Comparison of ENCODE assay signal across 9 cellular contexts in the genomic region with DNA sequence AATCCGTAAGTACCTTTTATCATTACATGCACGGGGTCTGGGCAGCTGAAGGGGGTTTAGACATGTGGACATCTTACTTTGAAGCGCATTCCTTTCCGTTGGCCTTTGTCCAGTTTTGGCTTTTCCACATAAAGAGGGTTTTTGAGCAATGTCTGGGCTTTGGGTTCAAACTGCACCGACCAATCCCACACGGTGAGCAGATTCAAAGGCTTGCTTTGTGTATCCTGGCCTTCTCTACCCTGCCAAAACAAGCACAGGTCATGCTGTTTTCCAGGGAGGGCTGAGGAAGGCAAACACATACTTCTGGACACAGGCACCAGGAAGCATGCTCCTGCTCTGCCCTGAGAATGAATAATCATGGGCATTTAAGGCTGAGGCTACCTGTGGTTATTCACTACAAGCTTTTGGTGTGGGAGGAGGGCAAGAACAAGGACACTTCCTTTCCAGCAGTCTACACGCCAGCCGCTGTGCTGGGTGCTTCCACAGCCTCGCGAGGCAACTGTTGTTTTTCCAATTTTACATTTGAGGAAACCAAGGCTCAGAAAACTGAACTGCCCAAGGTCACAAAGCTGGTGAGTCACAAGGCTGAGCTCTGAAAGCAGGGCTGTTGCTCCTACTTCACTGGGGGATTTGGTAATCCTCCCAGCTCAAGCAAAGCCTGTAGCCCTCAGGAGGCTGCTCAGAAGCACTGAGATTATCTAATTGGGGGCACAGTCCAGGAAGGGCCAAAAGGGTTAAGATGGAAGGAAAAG. TPM values are rescaled to one million over a fixed set of nuclear protein-coding genes. Genes with fewer than 3 reads are reported as not detected.
A peak's percentile ranks its signal among the peaks of the same experiment; 100 is the strongest.
DNase-seq lines count a peak whose midpoint lies in the region; ATAC-seq, FAIRE-seq and TF ChIP-seq lines count a peak whose summit lies in the region.
"Had no signal": no experiment of that assay in that cellular context is flagged by ENCODE, and none has a peak within 500 bp of the region (broad histone marks: within the 10 kb centered on the region; RNA-seq: fewer than 3 reads in every experiment).

No MANE protein-coding gene starts in this region.

- H3K9me3 ChIP-seq in body of pancreas: no peaks in the 10 kb centered on the region
- H3K9me3 ChIP-seq in tibial artery: no peaks in the 10 kb centered on the region
- H3K9me3 ChIP-seq in small intestine (ENCODE audit: control insufficient read depth, low read depth): no peaks in the 10 kb centered on the region

- H3K27me3 ChIP-seq in body of pancreas (no peaks in the 10 kb centered on the region), layer of hippocampus (ENCODE audit: control insufficient read depth, insufficient read depth, low read length) (no peaks in the 10 kb centered on the region), tibial artery (no peaks in the 10 kb centered on the region), small intestine (ENCODE audit: control insufficient read depth in 2 of 2, insufficient read depth in 2 of 2, low read length in 2 of 2) (no peaks in the 10 kb centered on the region)

- WGBS in body of pancreas, 2 donors: 10 to 14% methylated on average over 8 to 10 of the region's 10 CpGs
- WGBS in small intestine, 3 donors: 82 to 91% (median 86%) methylated on average over 10 of the region's 10 CpGs

- ATAC-seq in body of pancreas: peak; percentile 90
- no peak for ATAC-seq in stimulated activated naive B cell treated with anti-CD40 and anti-IgM and Interleukin-4, amounts not matched to agents 10 μg/mL and 1 μg/mL and 100 μg/mL, for 72 hours (replicated peaks)

- no peak overlapping the region for H3K4me3 Mint-ChIP-seq in T-helper 2 cell treated with Interferon-gamma antibody and Interleukin-4, amounts not matched to agents 5 μg/mL and 100 μg/mL, for 36 hours
- H3K4me3 Mint-ChIP-seq in stimulated activated naive B cell treated with anti-CD40 and anti-IgM and Interleukin-4, amounts not matched to agents 10 μg/mL and 1 μg/mL and 100 μg/mL, for 72 hours: no peak overlapping the region
- H3K4me3 Mint-ChIP-seq: activated naive CD4-positive, alpha-beta T cell treated with anti-CD3 and anti-CD28 coated beads, Interleukin-2, amount 50 U/mL, for 24 hours had no signal

- peaks cover 26% of the 10 kb centered on the region for H3K36me3 Mint-ChIP-seq in T-helper 2 cell treated with Interferon-gamma antibody and Interleukin-4, amounts not matched to agents 5 μg/mL and 100 μg/mL, for 36 hours (ENCODE audit: low read depth)
- H3K36me3 Mint-ChIP-seq in stimulated activated naive B cell treated with anti-CD40 and anti-IgM and Interleukin-4, amounts not matched to agents 10 μg/mL and 1 μg/mL and 100 μg/mL, for 72 hours: peaks cover 30 to 63% of the 10 kb centered on the region in 2 donors

- peaks cover 0 to 13% of the 10 kb centered on the region in 2 donors for H3K36me3 ChIP-seq in body of pancreas (replicated peaks in 1 of 2; ENCODE audit: insufficient read depth in 1 of 2, low read depth in 2 of 2)
- peaks cover 18 to 61% (median 19%) of the 10 kb centered on the region in 3 donors for H3K36me3 ChIP-seq in tibial artery
- peaks cover 5 to 20% of the 10 kb centered on the region in 2 donors for H3K36me3 ChIP-seq in small intestine (ENCODE audit: control insufficient read depth in 2 of 2, insufficient read depth in 2 of 2, low read length in 2 of 2)

- peak in 2 of 3 donors; percentile 59 to 60 for TF ChIP-seq POLR2A in body of pancreas (IDR thresholded peaks at IDR 0.05)

- H3K4me1 ChIP-seq in body of pancreas: peaks cover 45% of the 10 kb centered on the region
- peaks cover 0 to 30% (median 24%) of the 10 kb centered on the region in 4 donors for H3K4me1 ChIP-seq in tibial artery
- H3K4me1 ChIP-seq in small intestine (ENCODE audit: control insufficient read depth in 2 of 2, insufficient read depth in 1 of 2, low read depth in 1 of 2, low read length in 1 of 2): no peaks in the 10 kb centered on the region

- no peaks in the 10 kb centered on the region for H3K27me3 Mint-ChIP-seq in T-helper 2 cell treated with Interferon-gamma antibody and Interleukin-4, amounts not matched to agents 5 μg/mL and 100 μg/mL, for 36 hours (ENCODE audit: low read depth)
- H3K27me3 Mint-ChIP-seq in stimulated activated naive B cell treated with anti-CD40 and anti-IgM and Interleukin-4, amounts not matched to agents 10 μg/mL and 1 μg/mL and 100 μg/mL, for 72 hours: no peaks in the 10 kb centered on the region
- H3K27me3 Mint-ChIP-seq: activated naive CD4-positive, alpha-beta T cell treated with anti-CD3 and anti-CD28 coated beads, Interleukin-2, amount 50 U/mL, for 24 hours had no signal

- intact Hi-C loops in body of pancreas (cut with DNase I) (loop anchor here (5.0 kb wide), 1 partner anchor 88 kb away; no protein-coding TSS in a partner anchor), tibial artery (cut with DNase I; ENCODE audit: low total_unique reads) (loop anchor here (10.0 kb wide), 2 partner anchors 81 to 351 kb away; a partner anchor contains a TSS)

- peak overlapping the region; percentile 84 to 88 (median 86) for H3K27ac ChIP-seq in body of pancreas
- peak overlapping the region; percentile 67 for H3K27ac ChIP-seq in layer of hippocampus (ENCODE audit: low read depth, low read length)
- peak overlapping the region; percentile 41 to 58 for H3K27ac ChIP-seq in tibial artery
- H3K27ac ChIP-seq in small intestine (ENCODE audit: low read depth in 1 of 2, low read length in 1 of 2): peak overlapping the region in 1 of 2 donors; percentile 28

- no peak for FAIRE-seq in small intestine (lab: Jason Lieb, UNC)

- DNase-seq in T-helper 2 cell treated with Interferon-gamma antibody and Interleukin-4, amounts not matched to agents 5 μg/mL and 100 μg/mL, for 36 hours (ENCODE audit: low spot score): no peak
- no peak for DNase-seq in T-helper 2 cell
- peak; percentile 68 to 89 (median 78) for DNase-seq in body of pancreas
- no peak for DNase-seq in tibial artery
- no peak for DNase-seq in stimulated activated naive B cell treated with anti-CD40 and anti-IgM and Interleukin-4, amounts not matched to agents 10 μg/mL and 1 μg/mL and 100 μg/mL, for 72 hours
- DNase-seq in T-helper 9 cell: no peak
- no peak for DNase-seq in small intestine

- H3K4me3 ChIP-seq in body of pancreas (no peak overlapping the region), tibial artery (no peak overlapping the region), small intestine (ENCODE audit: low read depth in 1 of 2, low read length in 2 of 2) (no peak overlapping the region)

- H3K27ac Mint-ChIP-seq in T-helper 2 cell treated with Interferon-gamma antibody and Interleukin-4, amounts not matched to agents 5 μg/mL and 100 μg/mL, for 36 hours: peak overlapping the region; percentile 41
- H3K27ac Mint-ChIP-seq in stimulated activated naive B cell treated with anti-CD40 and anti-IgM and Interleukin-4, amounts not matched to agents 10 μg/mL and 1 μg/mL and 100 μg/mL, for 72 hours: no peak overlapping the region

- no peak for TF ChIP-seq CTCF in body of pancreas (IDR thresholded peaks at IDR 0.05)
- no peak for TF ChIP-seq CTCF in tibial artery (IDR thresholded peaks at IDR 0.05)

- no peaks in the 10 kb centered on the region for H3K9me3 Mint-ChIP-seq in T-helper 2 cell treated with Interferon-gamma antibody and Interleukin-4, amounts not matched to agents 5 μg/mL and 100 μg/mL, for 36 hours
- H3K9me3 Mint-ChIP-seq in stimulated activated naive B cell treated with anti-CD40 and anti-IgM and Interleukin-4, amounts not matched to agents 10 μg/mL and 1 μg/mL and 100 μg/mL, for 72 hours: no peaks in the 10 kb centered on the region
- H3K9me3 Mint-ChIP-seq: activated naive CD4-positive, alpha-beta T cell treated with anti-CD3 and anti-CD28 coated beads, Interleukin-2, amount 50 U/mL, for 24 hours had no signal

- H3K4me1 Mint-ChIP-seq in T-helper 2 cell treated with Interferon-gamma antibody and Interleukin-4, amounts not matched to agents 5 μg/mL and 100 μg/mL, for 36 hours (ENCODE audit: low read depth): peaks cover 10% of the 10 kb centered on the region
- H3K4me1 Mint-ChIP-seq in stimulated activated naive B cell treated with anti-CD40 and anti-IgM and Interleukin-4, amounts not matched to agents 10 μg/mL and 1 μg/mL and 100 μg/mL, for 72 hours: peaks cover 25 to 34% of the 10 kb centered on the region in 2 donors

RNA-seq across cellular contexts. Expression of a gene that starts 59.8 kb away (rescaled TPM):
- total RNA-seq in body of pancreas: 10 to 100 TPM; 74.2 to 78.4 TPM
- polyA plus RNA-seq in small intestine: 10 to 100 TPM; 53.0 to 76.7 (median 72.1) TPM

Comparison
In these comparisons a context has a peak if more than half of its experiments do, and no peak if none do; other contexts are left out.
1. DNase-seq: peak in body of pancreas (4 of 4); none in T-helper 2 cell treated with Interferon-gamma antibody and Interleukin-4, amounts not matched to agents 5 μg/mL and 100 μg/mL, for 36 hours (single experiment), T-helper 2 cell (0 of 5), tibial artery (0 of 2), stimulated activated naive B cell treated with anti-CD40 and anti-IgM and Interleukin-4, amounts not matched to agents 10 μg/mL and 1 μg/mL and 100 μg/mL, for 72 hours (single experiment), T-helper 9 cell (single experiment) and small intestine (single experiment).